8 cellular contexts compared by ENCODE assay signal in the genomic region with DNA sequence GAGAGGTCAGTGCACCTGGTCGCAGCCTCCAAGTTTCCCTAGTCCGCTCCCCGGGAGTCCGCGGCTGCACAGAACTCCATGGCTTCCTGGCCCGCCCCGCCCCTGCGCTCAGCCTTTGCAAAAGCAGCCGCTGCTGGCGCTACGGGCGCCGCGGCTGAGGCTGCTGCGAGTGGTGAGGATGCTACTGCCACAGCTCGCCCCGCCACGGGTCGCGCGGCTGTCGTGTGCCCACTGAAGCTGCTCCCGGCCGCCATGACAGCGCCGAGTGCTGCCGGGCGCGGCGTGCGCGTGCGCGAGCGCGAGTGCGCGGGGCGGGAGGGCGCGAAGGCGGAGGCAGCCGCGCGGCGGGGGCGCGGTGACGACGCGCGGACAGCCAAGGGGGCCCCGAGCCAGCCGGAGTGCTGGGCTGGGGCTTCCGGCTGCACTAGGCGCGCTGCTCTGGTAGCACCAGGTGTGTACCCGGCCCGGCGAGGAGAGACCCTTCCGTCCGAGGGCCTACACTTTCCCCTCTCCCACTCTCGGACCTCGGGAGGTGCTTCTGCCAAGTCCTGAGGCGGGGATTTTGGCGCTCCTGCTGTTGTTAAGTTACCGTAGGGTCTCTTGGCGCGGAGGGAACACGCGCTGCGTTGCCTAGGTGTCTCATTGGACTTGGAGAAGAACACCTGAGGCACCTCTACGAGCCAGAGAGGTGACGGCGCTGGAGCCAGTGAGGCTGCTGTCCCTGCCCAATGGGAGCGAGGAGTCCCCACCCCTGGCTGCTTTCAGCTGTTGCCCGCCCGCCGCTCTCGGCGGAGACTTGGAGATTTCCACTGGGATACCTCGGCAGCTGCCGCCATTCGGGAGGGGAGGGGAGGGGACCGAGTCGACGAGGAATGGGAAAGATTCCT. TPM values are rescaled to one million over a fixed set of nuclear protein-coding genes. Genes with fewer than 3 reads are reported as not detected.
DNase-seq lines count a peak whose midpoint lies in the region; ATAC-seq and TF ChIP-seq lines count a peak whose summit lies in the region.

No MANE protein-coding gene starts in this region.

- TF ChIP-seq CTCF in choroid plexus epithelial cell (conservative IDR thresholded peaks at IDR 0.05; ENCODE audit: low read depth, low read length), result no peak

- peak overlapping the region; percentile 99 for H3K4me3 ChIP-seq in choroid plexus epithelial cell (ENCODE audit: low read depth, low read length)

- peak; percentile 48 to 56 for DNase-seq in AML-193 (lab: John Stamatoyannopoulos, UW)
- peak; percentile 59 for DNase-seq in NCI-H226
- peak; percentile 73 for DNase-seq in activated CD4-positive, alpha-beta T cell treated with anti-CD3 and anti-CD28 coated beads for 1 hour
- DNase-seq in choroid plexus epithelial cell (ENCODE audit: low read depth), result peak; percentile 57
- DNase-seq in left colon, result peak; percentile 80 to 82
- peak; percentile 67 to 76 for DNase-seq in stimulated activated CD4-positive, alpha-beta T cell treated with anti-CD3 and anti-CD28 coated beads, Interleukin-1b, Interleukin-23, amount 100 ng/mL, for 4 hours (ENCODE audit: low read depth in 2 of 2)

- ATAC-seq in GM19035 (IDR thresholded peaks at IDR 0.05; ENCODE audit: unreplicated experiment) (peak; percentile 71), HG03196 (IDR thresholded peaks at IDR 0.05; ENCODE audit: unreplicated experiment) (peak; percentile 68), left colon (peak; percentile 78)

- intact Hi-C loops in left colon (cut with DNase I, micrococcal nuclease), result no loop called here

RNA-seq across cellular contexts. Expression of gene LRBA, which starts 0.6 kb away (rescaled TPM):
- 10 to 100 TPM; 65.7 to 80.0 TPM for total RNA-seq in left colon

Comparison
In these comparisons a context has a peak if more than half of its experiments do, and no peak if none do; other contexts are left out.
1. Peak in every context shown above with its lines: DNase-seq, ATAC-seq and H3K4me3 ChIP-seq.